In genomic region chr15:50418041-50418583, GRCh38 we compare ENCODE assay signal across 1 cellular context.
TF ChIP-seq lines count a peak whose summit lies in the region.

No MANE protein-coding gene starts in this region.

TF ChIP-seq in HCT116, 20 proteins besides CTCF, POLR2A, EP300 and RAD21 (continued from another document):
- no peak for TF ChIP-seq ZBTB33 (IDR thresholded peaks at IDR 0.05; ENCODE audit: extremely low read depth, insufficient replicate concordance, low read length)
